In the genomic region with DNA sequence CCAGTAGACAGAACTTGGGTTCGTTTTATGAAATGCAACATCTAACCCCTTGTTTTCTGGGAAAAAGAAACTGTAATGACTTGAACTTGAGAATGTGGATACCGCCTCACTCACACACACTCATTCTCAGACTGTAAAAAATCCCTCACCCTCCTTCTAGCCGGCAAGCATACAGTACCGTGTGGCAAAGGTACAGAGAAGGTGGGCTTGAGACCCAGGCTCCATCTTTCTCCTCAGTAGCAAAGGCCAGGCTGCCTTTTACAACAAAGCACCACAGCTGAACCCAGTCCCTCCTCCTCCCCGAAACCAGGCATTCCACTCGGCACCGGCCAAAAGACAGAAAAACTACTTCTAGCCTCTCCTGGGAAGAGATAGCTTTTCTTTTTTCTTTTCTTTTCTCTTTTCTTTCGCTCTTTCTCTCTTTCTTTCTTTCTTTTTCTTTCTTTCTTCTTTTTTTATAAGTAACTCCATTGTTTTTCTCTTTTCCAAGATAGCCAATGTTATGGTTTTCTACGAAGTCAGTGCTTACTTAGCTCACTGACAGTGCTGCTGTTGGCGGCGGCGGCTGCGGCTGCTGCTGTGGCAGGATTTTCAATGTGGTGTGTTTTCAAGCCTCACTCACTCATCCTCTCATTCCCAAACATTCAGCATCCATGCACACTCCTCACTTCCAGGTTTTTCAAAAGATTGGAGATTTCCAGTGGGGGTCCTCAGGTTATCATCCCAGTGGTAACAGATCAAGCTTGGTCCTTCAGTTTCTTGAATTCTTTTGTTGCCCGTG, we compare ENCODE assay signal across 8 cellular contexts. TPM values are rescaled to one million over a fixed set of nuclear protein-coding genes. Genes with fewer than 3 reads are reported as not detected.
A peak's percentile ranks its signal among the peaks of the same experiment; 100 is the strongest.
DNase-seq lines count a peak whose midpoint lies in the region; ATAC-seq and TF ChIP-seq lines count a peak whose summit lies in the region.
"Not testable (repeated sequence)": the region's sequence is repeated elsewhere in the genome, so short reads cannot be mapped to it uniquely, and the experiment has no call there.

No MANE protein-coding gene starts in this region.

- intact Hi-C loops in breast epithelium (cut with DNase I; ENCODE audit: low total_unique reads); testis (cut with DNase I; ENCODE audit: low total_unique reads): not testable (repeated sequence)

- H3K36me3 ChIP-seq in CD8-positive, alpha-beta memory T cell (ENCODE audit: insufficient read depth, low read length); OCI-LY1 (ENCODE audit: insufficient read depth, low read length); breast epithelium; liver (ENCODE audit: control insufficient read depth in 4 of 4, insufficient read depth in 3 of 4, low read depth in 1 of 4, low read length in 3 of 4); testis (ENCODE audit: low read depth, missing control alignments): not testable (repeated sequence)

- H3K9me2 ChIP-seq in OCI-LY1 (ENCODE audit: low read depth, low read length) = not testable (repeated sequence)

- H3F3A ChIP-seq in OCI-LY1 (ENCODE audit: insufficient read depth, low read length) = not testable (repeated sequence)

- WGBS in liver = 79% methylated on average over 14 of the region's 14 CpGs
- 46 to 53% methylated on average over 14 of the region's 14 CpGs for WGBS in testis, 2 donors

- DNase-seq in CD8-positive, alpha-beta memory T cell; activated T-cell treated with anti-CD3 and anti-CD28 coated beads, Interleukin-2, amount 50 U/mL, for 4 hours; breast epithelium (ENCODE audit: low spot score in 2 of 2); fibroblast of the aortic adventitia (ENCODE audit: low read depth); progenitor cell of endocrine pancreas (ENCODE audit: low spot score, unreplicated experiment); testis: not testable (repeated sequence)

- not testable (repeated sequence) for H3K4me1 ChIP-seq in CD8-positive, alpha-beta memory T cell (ENCODE audit: insufficient read depth, low read length); OCI-LY1 (ENCODE audit: insufficient read depth, low read length, severe bottlenecking); breast epithelium; liver (ENCODE audit: control insufficient read depth in 4 of 4, insufficient read depth in 4 of 4, low read length in 3 of 4); testis

- H3K27ac Mint-ChIP-seq in CD8-positive, alpha-beta memory T cell = peak overlapping the region in 5 of 8 donors; percentile 1 to 79 (median 40)
- H3K27ac Mint-ChIP-seq in progenitor cell of endocrine pancreas = peak overlapping the region; percentile 23

- not testable (repeated sequence) for H3K27me3 ChIP-seq in CD8-positive, alpha-beta memory T cell (ENCODE audit: insufficient read depth, low read length, poor library complexity, severe bottlenecking); OCI-LY1 (ENCODE audit: insufficient read depth, low read length); breast epithelium; liver (ENCODE audit: control insufficient read depth in 4 of 4, insufficient read depth in 4 of 4, low read length in 3 of 4); testis

- not testable (repeated sequence) for TF ChIP-seq CTCF in OCI-LY1 (IDR thresholded peaks at IDR 0.05; ENCODE audit: low read length); breast epithelium (IDR thresholded peaks at IDR 0.05); fibroblast of the aortic adventitia (IDR thresholded peaks at IDR 0.05; ENCODE audit: insufficient read depth, low read length); liver (IDR thresholded peaks at IDR 0.05; ENCODE audit: low read depth, low read length, missing input control); progenitor cell of endocrine pancreas (IDR thresholded peaks at IDR 0.05; ENCODE audit: unreplicated experiment); testis (IDR thresholded peaks at IDR 0.05)

- H3K4me2 ChIP-seq in OCI-LY1 (ENCODE audit: low read length) = peak overlapping the region; percentile 52; the same call in 1 of the 2 replicates

- ATAC-seq in activated T-cell treated with anti-CD3 and anti-CD28 coated beads, Interleukin-2, amount 50 U/mL, for 4 hours = not testable (repeated sequence)

- not testable (repeated sequence) for H3K9me3 ChIP-seq in CD8-positive, alpha-beta memory T cell (ENCODE audit: low read length); OCI-LY1 (ENCODE audit: low read length); breast epithelium; liver (ENCODE audit: control insufficient read depth in 4 of 4, low read length in 3 of 4); testis

- CTCF ChIA-PET in CD8-positive, alpha-beta memory T cell (lab: Charles Lee) = not testable (repeated sequence)

- H4K20me1 ChIP-seq in OCI-LY1 (ENCODE audit: insufficient read depth, low read length) = not testable (repeated sequence)

- not testable (repeated sequence) for H3K36me3 Mint-ChIP-seq in CD8-positive, alpha-beta memory T cell; activated T-cell treated with anti-CD3 and anti-CD28 coated beads, Interleukin-2, amount 50 U/mL, for 4 hours (ENCODE audit: insufficient read depth); progenitor cell of endocrine pancreas (ENCODE audit: insufficient read depth)

- H3K4me3 ChIP-seq in CD8-positive, alpha-beta memory T cell (ENCODE audit: low read length) = peak overlapping the region; percentile 18
- H3K4me3 ChIP-seq in OCI-LY1 (ENCODE audit: low read depth, low read length, poor library complexity, severe bottlenecking) = not testable (repeated sequence)
- peak overlapping the region; percentile 18 to 58 (median 19) for H3K4me3 ChIP-seq in breast epithelium
- H3K4me3 ChIP-seq in fibroblast of the aortic adventitia (ENCODE audit: low read depth, low read length) = peak overlapping the region; percentile 50
- peak overlapping the region; percentile 36 to 57 (median 55) for H3K4me3 ChIP-seq in liver (ENCODE audit: low read depth in 1 of 3, low read length in 3 of 3)
- H3K4me3 ChIP-seq in testis = peak overlapping the region; percentile 15 to 21

- H3K79me2 ChIP-seq in OCI-LY1 (ENCODE audit: insufficient read depth, low read length) = not testable (repeated sequence)

- H3K9ac ChIP-seq in OCI-LY1 (ENCODE audit: low read length); liver (ENCODE audit: low read depth in 1 of 2, low read length in 2 of 2): not testable (repeated sequence)

- not testable (repeated sequence) for TF ChIP-seq RAD21 in liver (IDR thresholded peaks at IDR 0.05)

- H3K9me3 Mint-ChIP-seq in CD8-positive, alpha-beta memory T cell; activated T-cell treated with anti-CD3 and anti-CD28 coated beads, Interleukin-2, amount 50 U/mL, for 4 hours: not testable (repeated sequence)
- peaks cover 23% of the 10 kb centered on the region for H3K9me3 Mint-ChIP-seq in progenitor cell of endocrine pancreas (ENCODE audit: low read depth)

- H3K27ac ChIP-seq in CD8-positive, alpha-beta memory T cell (ENCODE audit: low read depth, low read length); OCI-LY1 (ENCODE audit: low read depth, low read length, poor library complexity, severe bottlenecking); breast epithelium; testis: not testable (repeated sequence)
- H3K27ac ChIP-seq in liver (ENCODE audit: low read depth in 1 of 2, low read length in 2 of 2) = peak overlapping the region; percentile 67 to 69

- H3K27me3 Mint-ChIP-seq in CD8-positive, alpha-beta memory T cell = peaks cover 9 to 38% of the 10 kb centered on the region in 2 donors
- H3K27me3 Mint-ChIP-seq in activated T-cell treated with anti-CD3 and anti-CD28 coated beads, Interleukin-2, amount 50 U/mL, for 4 hours (ENCODE audit: low read depth); progenitor cell of endocrine pancreas: not testable (repeated sequence)

- peak overlapping the region in 4 of 7 donors; percentile 29 to 83 (median 56) for H3K4me3 Mint-ChIP-seq in CD8-positive, alpha-beta memory T cell
- H3K4me3 Mint-ChIP-seq in activated T-cell treated with anti-CD3 and anti-CD28 coated beads, Interleukin-2, amount 50 U/mL, for 4 hours = peak overlapping the region; percentile 73
- H3K4me3 Mint-ChIP-seq in progenitor cell of endocrine pancreas (ENCODE audit: low read depth) = not testable (repeated sequence)

- not testable (repeated sequence) for TF ChIP-seq POLR2A in breast epithelium (IDR thresholded peaks at IDR 0.05); testis (IDR thresholded peaks at IDR 0.05)

- POLR2A ChIA-PET in CD8-positive, alpha-beta memory T cell (lab: Charles Lee) = not testable (repeated sequence)

- not testable (repeated sequence) for H2AFZ ChIP-seq in OCI-LY1 (ENCODE audit: low read length)

- peaks cover 9 to 14% (median 13%) of the 10 kb centered on the region in 3 donors for H3K4me1 Mint-ChIP-seq in CD8-positive, alpha-beta memory T cell
- peaks cover 15% of the 10 kb centered on the region for H3K4me1 Mint-ChIP-seq in activated T-cell treated with anti-CD3 and anti-CD28 coated beads, Interleukin-2, amount 50 U/mL, for 4 hours (ENCODE audit: low read depth)
- H3K4me1 Mint-ChIP-seq in progenitor cell of endocrine pancreas (ENCODE audit: low read depth) = not testable (repeated sequence)

RNA-seq across cellular contexts. Expression of a gene that starts 59.3 kb away (rescaled TPM):
- 10 to 100 TPM; 19.7 to 20.4 TPM for total RNA-seq in CD8-positive, alpha-beta memory T cell
- polyA plus RNA-seq in CD8-positive, alpha-beta memory T cell = 5.0 TPM
- total RNA-seq in activated T-cell treated with anti-CD3 and anti-CD28 coated beads, Interleukin-2, amount 50 U/mL, for 4 hours = 10 to 100 TPM; 24.0 to 28.5 (median 24.5) TPM
- total RNA-seq in breast epithelium (10 to 100 TPM; 13.6 to 23.9 (median 17.6) TPM), fibroblast of the aortic adventitia (ENCODE audit: low replicate concordance) (9.1 and 12.7 TPM in 2 replicates), liver (1 to 10 TPM; 2.0 to 4.3 TPM), progenitor cell of endocrine pancreas (17.5 and 18.5 TPM in 2 replicates), testis (10 to 100 TPM; 30.5 to 41.1 TPM)
- polyA plus RNA-seq in liver (1 to 10 TPM; 1.5 to 1.7 TPM), testis (ENCODE audit: insufficient read depth, low read depth, low replicate concordance) (15.0 TPM)
